ENCODE assay signal across 9 cellular contexts in the genomic region with DNA sequence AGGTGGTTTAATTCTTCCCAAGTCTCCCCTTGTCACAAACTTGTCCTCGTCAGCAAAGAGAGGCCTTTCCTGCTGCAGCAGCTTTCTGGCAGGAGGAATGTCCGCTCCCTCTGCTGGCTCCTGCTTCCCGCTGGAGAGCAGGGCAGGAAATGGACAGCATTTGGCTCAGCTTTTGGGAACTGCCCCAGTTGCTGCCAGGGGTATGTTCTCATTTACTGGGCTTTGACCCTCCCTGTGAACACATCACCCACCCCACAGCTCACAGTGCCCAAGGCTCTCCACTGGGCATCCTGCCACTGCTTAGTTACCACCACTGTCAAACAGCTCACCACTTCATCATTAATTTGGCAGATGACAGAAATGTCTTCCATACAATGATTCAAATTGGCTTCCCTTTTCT.
DNase-seq lines count a peak whose midpoint lies in the region; ATAC-seq and TF ChIP-seq lines count a peak whose summit lies in the region.
"Had no signal": no experiment of that assay in that cellular context is flagged by ENCODE, and none has a peak within 500 bp of the region (broad histone marks: within the 10 kb centered on the region; RNA-seq: fewer than 3 reads in every experiment).

No MANE protein-coding gene starts in this region.

- no peaks in the 10 kb centered on the region for H3K27me3 ChIP-seq in ascending aorta
- no peaks in the 10 kb centered on the region for H3K27me3 ChIP-seq in sigmoid colon

- H3K36me3 ChIP-seq in ascending aorta (peaks cover 0 to 2% of the 10 kb centered on the region in 2 donors), sigmoid colon (peaks cover 0 to 5% (median 0%) of the 10 kb centered on the region in 4 donors)

- H3K4me1 ChIP-seq in ascending aorta (peaks cover 41 to 74% of the 10 kb centered on the region in 2 donors), sigmoid colon (peaks cover 0 to 95% (median 94%) of the 10 kb centered on the region in 4 donors)

- TF ChIP-seq POLR2A in sigmoid colon (IDR thresholded peaks at IDR 0.05), result no peak

- H3K27ac ChIP-seq in ascending aorta (peak overlapping the region; percentile 96 to 98), sigmoid colon (peak overlapping the region; percentile 88 to 95 (median 92))

- intact Hi-C loops in ascending aorta (cut with DNase I), result loop anchor here (10.0 kb wide), 1 partner anchor 489 kb away; a partner anchor contains a TSS
- intact Hi-C loops in left ventricle myocardium superior (cut with micrococcal nuclease), result no loop called here
- intact Hi-C loops in sigmoid colon (cut with DNase I), result loop anchor here (5.0 kb wide), 1 partner anchor 52 kb away; no protein-coding TSS in a partner anchor

- WGBS in sigmoid colon, 2 donors, result 70 to 80% methylated on average over 3 of the region's 3 CpGs

- DNase-seq in GM04503 (ENCODE audit: low read depth), result peak; percentile 59
- peak; percentile 68 to 98 for DNase-seq in ascending aorta (ENCODE audit: low spot score in 2 of 2)
- DNase-seq in left ventricle myocardium superior, result peak; percentile 80
- peak; percentile 91 for DNase-seq in sigmoid colon
- DNase-seq in putamen (ENCODE audit: low spot score), result no peak
- DNase-seq: erythroblast had no signal

- H3K9me3 ChIP-seq in ascending aorta (no peaks in the 10 kb centered on the region), sigmoid colon (no peaks in the 10 kb centered on the region)

- no peak overlapping the region for H3K4me3 ChIP-seq in ascending aorta
- H3K4me3 ChIP-seq in sigmoid colon, result no peak overlapping the region

- ATAC-seq in left ventricle myocardium superior, result peak; percentile 65
- ATAC-seq in HG03469 (IDR thresholded peaks at IDR 0.05; ENCODE audit: unreplicated experiment), result no peak
- no peak for ATAC-seq in GM21825 (IDR thresholded peaks at IDR 0.05; ENCODE audit: unreplicated experiment)
- no peak for ATAC-seq in HG03342 (IDR thresholded peaks at IDR 0.05; ENCODE audit: unreplicated experiment)

- TF ChIP-seq CTCF in ascending aorta (IDR thresholded peaks at IDR 0.05) (peak in 2 of 3 experiments; percentile 29 to 35), sigmoid colon (IDR thresholded peaks at IDR 0.05) (peak in 2 of 4 experiments; percentile 24 to 32)

- TF ChIP-seq EP300 in sigmoid colon (IDR thresholded peaks at IDR 0.05), result no peak
